In the genomic region with DNA sequence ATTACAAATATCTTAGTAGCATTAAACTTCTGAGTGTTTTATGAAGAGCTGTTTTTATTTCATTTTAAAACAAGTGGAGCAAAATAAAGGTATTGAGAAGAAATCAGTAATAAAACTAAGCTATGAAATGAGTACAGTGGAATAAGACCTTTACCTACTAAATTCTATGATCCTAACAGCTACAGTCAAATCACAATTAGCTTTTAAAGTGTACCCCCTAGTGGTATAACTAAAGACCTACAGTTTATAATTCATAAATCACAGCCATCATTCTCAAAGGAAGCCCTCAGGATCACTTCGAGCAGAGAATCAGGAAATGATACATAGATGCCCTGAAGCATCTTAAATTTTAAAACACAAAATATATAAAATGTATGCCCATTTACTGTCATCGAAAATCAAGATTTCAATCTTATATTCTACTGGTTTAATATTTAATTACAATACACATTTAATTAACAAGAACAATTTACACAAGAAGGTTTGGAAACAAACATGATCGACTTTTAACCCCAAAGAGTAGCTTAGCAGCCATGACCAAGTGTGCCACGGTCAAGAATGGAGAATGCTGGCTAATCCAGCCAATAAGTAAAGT, we compare ENCODE assay signal across 9 cellular contexts. TPM values are rescaled to one million over a fixed set of nuclear protein-coding genes. Genes with fewer than 3 reads are reported as not detected.
DNase-seq lines count a peak whose midpoint lies in the region; ATAC-seq, FAIRE-seq and TF ChIP-seq lines count a peak whose summit lies in the region.
"Had no signal": no experiment of that assay in that cellular context is flagged by ENCODE, and none has a peak within 500 bp of the region (broad histone marks: within the 10 kb centered on the region; RNA-seq: fewer than 3 reads in every experiment).

No MANE protein-coding gene starts in this region.

- no peaks in the 10 kb centered on the region for H3K9me3 ChIP-seq in BLaER1 treated with 17β-estradiol and CSF1 and Interleukin-3, amounts not matched to agents 10 nM and 100 nM (replicated peaks in 1 of 11)

- peak overlapping the region in 8 of 11 experiments; percentile 29 to 88 (median 68); a peak in 14 of 22 replicates for H3K4me2 ChIP-seq in BLaER1 treated with 17β-estradiol and CSF1 and Interleukin-3, amounts not matched to agents 10 nM and 100 nM

- H3K4me3 Mint-ChIP-seq in mesothelial cell of epicardium: no peak overlapping the region

- H4K20me1 ChIP-seq in BLaER1 treated with 17β-estradiol and CSF1 and Interleukin-3, amounts not matched to agents 10 nM and 100 nM: peaks cover 0 to 46% (median 25%) of the 10 kb centered on the region in 11 experiments; a peak in 16 of 22 replicates

- no peak for FAIRE-seq in GM19239 (lab: Jason Lieb, UNC)

- peak overlapping the region in 9 of 11 experiments; percentile 45 to 80 (median 74); a peak in 18 of 22 replicates for H3K27ac ChIP-seq in BLaER1 treated with 17β-estradiol and CSF1 and Interleukin-3, amounts not matched to agents 10 nM and 100 nM

- H3K4me1 ChIP-seq in BLaER1 treated with 17β-estradiol and CSF1 and Interleukin-3, amounts not matched to agents 10 nM and 100 nM: peaks cover 6 to 44% (median 20%) of the 10 kb centered on the region in 10 experiments; a peak in 15 of 20 replicates

- no peak overlapping the region for H3K27ac Mint-ChIP-seq in mesothelial cell of epicardium

- TF ChIP-seq CTCF in choroid plexus epithelial cell (conservative IDR thresholded peaks at IDR 0.05; ENCODE audit: low read depth, low read length) (peak; percentile 54), mesothelial cell of epicardium (IDR thresholded peaks at IDR 0.05; ENCODE audit: unreplicated experiment) (peak; percentile 90)

- H3K4me1 Mint-ChIP-seq in mesothelial cell of epicardium: no peaks in the 10 kb centered on the region

- peaks cover 87 to 99% (median 92%) of the 10 kb centered on the region in 11 experiments for H3K36me3 ChIP-seq in BLaER1 treated with 17β-estradiol and CSF1 and Interleukin-3, amounts not matched to agents 10 nM and 100 nM

- peak; percentile 61 for DNase-seq in NCI-H748 treated with DMSO at 0.1 percent for 48 hours (lab: John Stamatoyannopoulos, UW)
- peak; percentile 72 for DNase-seq in choroid plexus epithelial cell (ENCODE audit: low read depth)
- no peak for DNase-seq in mesothelial cell of epicardium (ENCODE audit: low spot score in 2 of 2, unreplicated experiment in 2 of 2)
- DNase-seq in GM19239 (ENCODE audit: insufficient read length, low spot score): no peak
- no peak for DNase-seq in activated CD4-positive, alpha-beta T cell treated with anti-CD3 and anti-CD28 coated beads for 4 hours
- DNase-seq: right cardiac atrium had no signal

- ATAC-seq in GM18858 (IDR thresholded peaks at IDR 0.05; ENCODE audit: unreplicated experiment) (peak; percentile 80), HG03095 (IDR thresholded peaks at IDR 0.05; ENCODE audit: unreplicated experiment) (peak; percentile 71)

- H3K9ac ChIP-seq in BLaER1 treated with 17β-estradiol and CSF1 and Interleukin-3, amounts not matched to agents 10 nM and 100 nM: peak overlapping the region in 4 of 11 experiments; percentile 8 to 42 (median 26); a peak in 2 of 22 replicates

- no peaks in the 10 kb centered on the region for H3K27me3 Mint-ChIP-seq in mesothelial cell of epicardium (ENCODE audit: low read depth)

- no peaks in the 10 kb centered on the region for H3K27me3 ChIP-seq in BLaER1 treated with 17β-estradiol and CSF1 and Interleukin-3, amounts not matched to agents 10 nM and 100 nM

- no peak overlapping the region for H3K4me3 ChIP-seq in BLaER1 treated with 17β-estradiol and CSF1 and Interleukin-3, amounts not matched to agents 10 nM and 100 nM
- no peak overlapping the region for H3K4me3 ChIP-seq in choroid plexus epithelial cell (ENCODE audit: low read depth, low read length)

- H3K36me3 Mint-ChIP-seq in mesothelial cell of epicardium: peaks cover 32% of the 10 kb centered on the region

- H3K9me3 Mint-ChIP-seq in mesothelial cell of epicardium: peaks cover 4% of the 10 kb centered on the region

RNA-seq across cellular contexts. Expression of gene CCNH, which starts 12.3 kb away (rescaled TPM):
- total RNA-seq in mesothelial cell of epicardium: 35.7 to 41.8 TPM (median 39.9 TPM) in 3 replicates

Comparison
In these comparisons a context has a peak if more than half of its experiments do, and no peak if none do; other contexts are left out.
1. DNase-seq: peak in NCI-H748 treated with DMSO at 0.1 percent for 48 hours (single experiment) and choroid plexus epithelial cell (single experiment); none in mesothelial cell of epicardium (0 of 2), GM19239 (single experiment) and activated CD4-positive, alpha-beta T cell treated with anti-CD3 and anti-CD28 coated beads for 4 hours (0 of 2).